Comparison of ENCODE assay signal across 11 cellular contexts in the genomic region with DNA sequence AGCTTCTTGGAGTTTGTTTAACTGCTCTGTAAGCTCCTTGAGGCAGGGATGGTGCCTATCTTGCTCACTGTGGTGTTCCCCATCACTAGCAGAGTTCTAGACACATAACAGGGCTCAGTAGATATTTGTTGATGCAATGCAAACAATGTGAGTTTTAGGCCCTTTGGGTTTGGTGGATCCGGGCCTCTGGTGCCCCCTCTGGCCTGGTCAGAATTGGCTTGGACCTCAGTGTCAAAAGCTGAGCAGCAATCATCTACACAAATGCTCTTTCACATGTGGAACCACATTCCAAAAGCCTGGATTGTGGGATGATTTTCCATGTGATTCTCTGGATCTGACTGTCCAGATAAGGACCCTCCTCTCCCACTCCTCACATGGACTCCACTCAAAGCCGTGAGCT. TPM values are rescaled to one million over a fixed set of nuclear protein-coding genes. Genes with fewer than 3 reads are reported as not detected.
A peak's percentile ranks its signal among the peaks of the same experiment; 100 is the strongest.
DNase-seq lines count a peak whose midpoint lies in the region; ATAC-seq, FAIRE-seq and TF ChIP-seq lines count a peak whose summit lies in the region.
"Had no signal": no experiment of that assay in that cellular context is flagged by ENCODE, and none has a peak within 500 bp of the region (broad histone marks: within the 10 kb centered on the region; RNA-seq: fewer than 3 reads in every experiment).

No MANE protein-coding gene starts in this region.

- intact Hi-C loops in testis (cut with DNase I; ENCODE audit: low total_unique reads): no loop called here

- H3K9me3 ChIP-seq in RWPE2 (ENCODE audit: severe bottlenecking) (no peaks in the 10 kb centered on the region), testis (no peaks in the 10 kb centered on the region), upper lobe of left lung (no peaks in the 10 kb centered on the region)

- TF ChIP-seq EP300 in upper lobe of left lung (IDR thresholded peaks at IDR 0.05): no peak

- H3K27me3 ChIP-seq in RWPE2 (ENCODE audit: insufficient read depth, poor library complexity, severe bottlenecking): no peaks in the 10 kb centered on the region
- no peaks in the 10 kb centered on the region for H3K27me3 ChIP-seq in testis
- H3K27me3 ChIP-seq in upper lobe of left lung: no peaks in the 10 kb centered on the region

- peaks cover 37% of the 10 kb centered on the region for H3K4me1 ChIP-seq in RWPE2 (ENCODE audit: insufficient read depth, poor library complexity, severe bottlenecking)
- H3K4me1 ChIP-seq in testis: peaks cover 12% of the 10 kb centered on the region
- H3K4me1 ChIP-seq in upper lobe of left lung: peaks cover 0 to 9% (median 0%) of the 10 kb centered on the region in 4 donors

- H3K36me3 ChIP-seq in RWPE2 (ENCODE audit: low read depth) (peaks cover 16% of the 10 kb centered on the region), testis (ENCODE audit: low read depth, missing control alignments) (no peaks in the 10 kb centered on the region), upper lobe of left lung (no peaks in the 10 kb centered on the region)

- ATAC-seq in RWPE2 (ENCODE audit: low read depth) (no peak), GM18502 (IDR thresholded peaks at IDR 0.05; ENCODE audit: poor library complexity, unreplicated experiment) (no peak), upper lobe of left lung (ENCODE audit: low FRiP score in 2 of 2) (no peak), GM18867 (IDR thresholded peaks at IDR 0.05; ENCODE audit: unreplicated experiment) (no peak)

- no peak overlapping the region for H3K4me3 ChIP-seq in RWPE2 (ENCODE audit: severe bottlenecking)
- H3K4me3 ChIP-seq in testis: no peak overlapping the region
- H3K4me3 ChIP-seq in upper lobe of left lung: no peak overlapping the region

- peak; percentile 5 for FAIRE-seq in GM12891 (lab: Jason Lieb, UNC)

- H3K27ac ChIP-seq in RWPE2 (ENCODE audit: poor library complexity, severe bottlenecking) (peak overlapping the region; percentile 98), testis (no peak overlapping the region), upper lobe of left lung (no peak overlapping the region)

- TF ChIP-seq CTCF in AG09319 (IDR thresholded peaks at IDR 0.05; ENCODE audit: low read depth, low read length) (peak; percentile 24), RWPE2 (IDR thresholded peaks at IDR 0.05; ENCODE audit: poor library complexity, severe bottlenecking) (no peak), testis (IDR thresholded peaks at IDR 0.05) (no peak), upper lobe of left lung (IDR thresholded peaks at IDR 0.05) (no peak)

- WGBS in testis, 2 donors: 83 to 94% methylated on average over 2 of the region's 2 CpGs
- WGBS in upper lobe of left lung, 2 donors: 93 to 97% methylated on average over 2 of the region's 2 CpGs

- TF ChIP-seq POLR2A in GM12891 (IDR thresholded peaks at IDR 0.05; ENCODE audit: low read depth, low read length) (no peak), testis (IDR thresholded peaks at IDR 0.05) (no peak), upper lobe of left lung (IDR thresholded peaks at IDR 0.05) (no peak)

- no peak for DNase-seq in AG09319 (ENCODE audit: extremely low read depth, low read depth)
- no peak for DNase-seq in GM12891 (ENCODE audit: insufficient read length, low spot score)
- DNase-seq in RWPE2 (ENCODE audit: low spot score): no peak
- DNase-seq in germinal center (ENCODE audit: low spot score): peak; percentile 35
- DNase-seq in testis: no peak
- DNase-seq in upper lobe of left lung: no peak
- DNase-seq: activated effector memory CD4-positive, alpha-beta T cell treated with Interleukin-2 at 50 U/mL for 16 hours; CD8-positive, alpha-beta memory T cell; GOT3 had no signal

TF ChIP-seq in GM12891, 5 proteins besides CTCF, POLR2A, EP300 and RAD21:
- TF ChIP-seq TAF1 (IDR thresholded peaks at IDR 0.05; ENCODE audit: low read depth, low read length) (no peak), POU2F2 (IDR thresholded peaks at IDR 0.05; ENCODE audit: low read depth, low read length) (no peak), SPI1 (IDR thresholded peaks at IDR 0.05; ENCODE audit: low read depth, low read length) (no peak), PAX5 (IDR thresholded peaks at IDR 0.05; ENCODE audit: insufficient read depth, low read length, severe bottlenecking) (no peak), POLR2AphosphoS5 (IDR thresholded peaks at IDR 0.05; ENCODE audit: low read depth, low read length) (no peak)

RNA-seq across cellular contexts. Expression of a gene that starts 53.4 kb away (rescaled TPM):
- polyA plus RNA-seq in GM12891 (2012; ENCODE audit: low read depth, missing spikeins): 2.4 TPM
- total RNA-seq in testis (10 to 100 TPM; 42.9 to 55.9 TPM), upper lobe of left lung (10 to 100 TPM; 26.3 to 48.8 (median 31.9) TPM)
- 23.2 TPM for polyA plus RNA-seq in testis (ENCODE audit: insufficient read depth, low read depth, low replicate concordance)
